In genomic region chr2:226995625-226996041, GRCh38 we compare ENCODE assay signal across 8 cellular contexts.
DNase-seq lines count a peak whose midpoint lies in the region; ATAC-seq and TF ChIP-seq lines count a peak whose summit lies in the region.

No MANE protein-coding gene starts in this region.

- in situ Hi-C loops in mammary epithelial cell (cut with MboI; ENCODE audit: low sequenced_read_pairs in 2 of 2), result loop anchor here in 1 of 2 donors (25.0 kb wide), 1 partner anchor 1333 kb away; no protein-coding TSS in a partner anchor

- H3K79me2 ChIP-seq in mammary epithelial cell (ENCODE audit: insufficient read depth, low read length), result no peaks in the 10 kb centered on the region

- no peak overlapping the region for H2AFZ ChIP-seq in mammary epithelial cell (ENCODE audit: low read depth, low read length)

- H3K27ac Mint-ChIP-seq in CD4-positive, alpha-beta T cell, result no peak overlapping the region

- intact Hi-C loops in mammary epithelial cell (cut with micrococcal nuclease) (no loop called here), stomach (cut with DNase I; ENCODE audit: low total_unique reads) (no loop called here)
- intact Hi-C loops in CD4-positive, alpha-beta T cell (cut with DNase I, micrococcal nuclease), result no loop called here

- H3K27me3 Mint-ChIP-seq in CD4-positive, alpha-beta T cell, result no peaks in the 10 kb centered on the region

- no peaks in the 10 kb centered on the region for H3K9me3 Mint-ChIP-seq in CD4-positive, alpha-beta T cell

- POLR2A ChIA-PET in CD4-positive, alpha-beta T cell (lab: Charles Lee), result no interaction called here

- BruUV-seq in mammary epithelial cell (replicated peaks; lab: Mats Ljungman, UMichigan), result no TSS peak

- no peak overlapping the region for H3K4me2 ChIP-seq in mammary epithelial cell (ENCODE audit: insufficient read depth, low read depth, low read length)
- peak overlapping the region; percentile 60 for H3K4me2 ChIP-seq in skeletal muscle satellite cell (ENCODE audit: low read length)

- no peak overlapping the region for H3K4me3 Mint-ChIP-seq in CD4-positive, alpha-beta T cell

- H3K36me3 Mint-ChIP-seq in CD4-positive, alpha-beta T cell (ENCODE audit: low read depth), result peaks cover 77% of the 10 kb centered on the region

- H3K9ac ChIP-seq in mammary epithelial cell (ENCODE audit: insufficient read depth, low read length), result no peak overlapping the region
- peak overlapping the region; percentile 13 for H3K9ac ChIP-seq in skeletal muscle satellite cell (ENCODE audit: low read depth, low read length)

- CTCF ChIA-PET in mammary epithelial cell (lab: Charles Lee; ENCODE audit: low non-redundant PET), result no interaction called here
- CTCF ChIA-PET in CD4-positive, alpha-beta T cell (lab: Charles Lee), result no interaction called here

- ATAC-seq in HG03095 (IDR thresholded peaks at IDR 0.05; ENCODE audit: unreplicated experiment), result no peak
- no peak for ATAC-seq in CD4-positive, alpha-beta T cell (ENCODE audit: poor library complexity)

- H4K20me1 ChIP-seq in mammary epithelial cell (ENCODE audit: insufficient read depth, low read length), result no peaks in the 10 kb centered on the region

- TF ChIP-seq CTCF in mammary epithelial cell (conservative IDR thresholded peaks at IDR 0.05 in 1 of 2, IDR thresholded peaks at IDR 0.05 in 1 of 2; ENCODE audit: extremely low read depth in 1 of 2, insufficient read depth in 1 of 2, low read depth in 1 of 2, low read length in 2 of 2) (no peak), stomach (IDR thresholded peaks at IDR 0.05) (no peak)
- no peak for TF ChIP-seq CTCF in CD4-positive, alpha-beta T cell (IDR thresholded peaks at IDR 0.05)

- TF ChIP-seq EP300 in stomach (IDR thresholded peaks at IDR 0.05), result no peak

- no peaks in the 10 kb centered on the region for H3K4me1 Mint-ChIP-seq in CD4-positive, alpha-beta T cell (ENCODE audit: low read depth)

- H3K9me3 ChIP-seq in mammary epithelial cell (replicated peaks; ENCODE audit: insufficient read depth, low read length) (no peaks in the 10 kb centered on the region), skeletal muscle satellite cell (replicated peaks; ENCODE audit: low read length) (no peaks in the 10 kb centered on the region), stomach (no peaks in the 10 kb centered on the region)
- no peaks in the 10 kb centered on the region for H3K9me3 ChIP-seq in CD4-positive, alpha-beta T cell (ENCODE audit: control insufficient read depth, low read length)

- no peaks in the 10 kb centered on the region for H3K27me3 ChIP-seq in mammary epithelial cell (ENCODE audit: insufficient read depth, low read length)
- H3K27me3 ChIP-seq in skeletal muscle satellite cell (ENCODE audit: control insufficient read depth, insufficient read depth, low read length), result no peaks in the 10 kb centered on the region
- no peaks in the 10 kb centered on the region for H3K27me3 ChIP-seq in CD4-positive, alpha-beta T cell (ENCODE audit: control insufficient read depth, insufficient read depth, low read length)
- H3K27me3 ChIP-seq in stomach, result no peaks in the 10 kb centered on the region

- H3K4me3 ChIP-seq in mammary epithelial cell (replicated peaks in 1 of 3; ENCODE audit: insufficient read depth in 1 of 3, low read depth in 2 of 3, low read length in 3 of 3), result no peak overlapping the region
- peak overlapping the region; percentile 40 for H3K4me3 ChIP-seq in skeletal muscle satellite cell (ENCODE audit: low read length)
- no peak overlapping the region for H3K4me3 ChIP-seq in stomach

- no peak overlapping the region for H3K27ac ChIP-seq in mammary epithelial cell (ENCODE audit: insufficient read depth, low read depth, low read length)
- H3K27ac ChIP-seq in CD4-positive, alpha-beta T cell (ENCODE audit: low read depth, low read length), result no peak overlapping the region
- H3K27ac ChIP-seq in stomach, result no peak overlapping the region

- dilution Hi-C loops in mammary epithelial cell (cut with HindIII; ENCODE audit: low sequenced_read_pairs), result no loop called here

- TF ChIP-seq POLR2A in stomach (IDR thresholded peaks at IDR 0.05), result no peak

- WGBS in mammary epithelial cell (ENCODE audit: low coverage, missing lambda C conversion rate), result 89% methylated on average over 3 of the region's 15 CpGs
- WGBS in stomach, 5 donors, result 65 to 86% (median 78%) methylated on average over 11 to 15 of the region's 15 CpGs

- H3K36me3 ChIP-seq in mammary epithelial cell (ENCODE audit: insufficient read depth, low read length) (no peaks in the 10 kb centered on the region), skeletal muscle satellite cell (ENCODE audit: insufficient read depth, low read length) (no peaks in the 10 kb centered on the region), stomach (peaks cover 7 to 34% (median 30%) of the 10 kb centered on the region in 4 donors)

- DNase-seq in GM03348 (ENCODE audit: low spot score) (peak; percentile 76), HK-2 (ENCODE audit: unreplicated experiment) (peak; percentile 75), mammary epithelial cell (peak; percentile 6), NCI-H526 (lab: John Stamatoyannopoulos, UW) (no peak), stomach (no peak)
- DNase-seq in CD4-positive, alpha-beta T cell, result no peak

- no peaks in the 10 kb centered on the region for H3K4me1 ChIP-seq in mammary epithelial cell (ENCODE audit: insufficient read depth, low read length)
- peaks cover 22% of the 10 kb centered on the region for H3K4me1 ChIP-seq in skeletal muscle satellite cell (ENCODE audit: control insufficient read depth, insufficient read depth, low read length)
- no peaks in the 10 kb centered on the region for H3K4me1 ChIP-seq in stomach

Comparison
In these comparisons a context has a peak if more than half of its experiments do, and no peak if none do; other contexts are left out.
1. DNase-seq: peak in GM03348 (single experiment), HK-2 (single experiment) and mammary epithelial cell (single experiment); none in CD4-positive, alpha-beta T cell (0 of 10), NCI-H526 (0 of 2) and stomach (single experiment).